ENCODE assay signal across 11 cellular contexts in genomic region chr16:30533146-30533522, GRCh38. TPM values are rescaled to one million over a fixed set of nuclear protein-coding genes. Genes with fewer than 3 reads are reported as not detected.
DNase-seq lines count a peak whose midpoint lies in the region; ATAC-seq, FAIRE-seq and TF ChIP-seq lines count a peak whose summit lies in the region.
"Had no signal": no experiment of that assay in that cellular context is flagged by ENCODE, and none has a peak within 500 bp of the region (broad histone marks: within the 10 kb centered on the region; RNA-seq: fewer than 3 reads in every experiment).

No MANE protein-coding gene starts in this region.

- H3K4me2 ChIP-seq in A549 = peak overlapping the region; percentile 87
- peak overlapping the region; percentile 82 for H3K4me2 ChIP-seq in GM23338

- H3K4me1 Mint-ChIP-seq in GM23338 (peaks cover 28% of the 10 kb centered on the region), memory B cell (peaks cover 15% of the 10 kb centered on the region)

- H3K4me3 Mint-ChIP-seq in GM23338 (peak overlapping the region; percentile 71), memory B cell (peak overlapping the region; percentile 83)

- no peak for TF ChIP-seq EP300 in A549 (IDR thresholded peaks at IDR 0.05)

- H3K36me3 Mint-ChIP-seq in GM23338 (ENCODE audit: low read depth) (peaks cover 29% of the 10 kb centered on the region), memory B cell (no peaks in the 10 kb centered on the region)
- peaks cover 31 to 35% of the 10 kb centered on the region in 2 donors for H3K36me3 Mint-ChIP-seq in activated naive CD4-positive, alpha-beta T cell treated with anti-CD3 and anti-CD28 coated beads, Interleukin-2, amount 50 U/mL, for 72 hours

- no peaks in the 10 kb centered on the region for H3K36me3 ChIP-seq in GM23338 (ENCODE audit: insufficient read depth)

- H4K20me1 ChIP-seq in GM23338 (replicated peaks; ENCODE audit: insufficient read depth) = no peaks in the 10 kb centered on the region

- no peaks in the 10 kb centered on the region for H3K27me3 ChIP-seq in GM23338 (ENCODE audit: insufficient read depth)
- H3K27me3 ChIP-seq: testis had no signal

- no peak overlapping the region for H3K27ac ChIP-seq in A549
- no peak overlapping the region for H3K27ac ChIP-seq in GM23338 (ENCODE audit: low read depth)

- ATAC-seq in A549 (no peak), GM23338 (no peak), memory B cell (ENCODE audit: low read depth) (no peak), HG02588 (IDR thresholded peaks at IDR 0.05; ENCODE audit: unreplicated experiment) (no peak)
- no peak for ATAC-seq in activated naive CD4-positive, alpha-beta T cell treated with anti-CD3 and anti-CD28 coated beads, Interleukin-2, amount 50 U/mL, for 72 hours

- no peak for TF ChIP-seq CTCF in A549 (IDR thresholded peaks at IDR 0.05)
- no peak for TF ChIP-seq CTCF in GM23338 (conservative IDR thresholded peaks at IDR 0.05; ENCODE audit: low read depth in 2 of 2)

- H3K4me1 ChIP-seq in A549 (peaks cover 13% of the 10 kb centered on the region; the same call in 2 of the 3 replicates), GM23338 (ENCODE audit: insufficient read depth) (peaks cover 18% of the 10 kb centered on the region)

- WGBS in A549 (ENCODE audit: missing lambda C conversion rate) = 91% methylated on average over 11 of the region's 11 CpGs

- no peaks in the 10 kb centered on the region for H3K9me2 ChIP-seq in GM23338 (ENCODE audit: insufficient read depth)

- H3K27me3 Mint-ChIP-seq in GM23338 (ENCODE audit: insufficient read depth, low read depth, poor library complexity) (peaks cover 12% of the 10 kb centered on the region), memory B cell (no peaks in the 10 kb centered on the region)

- CTCF ChIA-PET in A549 (lab: Yijun Ruan, JAX) = interaction anchor here (1.2 kb wide), 1 partner anchor 19 kb away, joined by 3 read pairs; no protein-coding TSS in a partner anchor

- peaks cover 24% of the 10 kb centered on the region for H3F3A ChIP-seq in GM23338 (replicated peaks; ENCODE audit: low read depth)

- no peak overlapping the region for H2AFZ ChIP-seq in GM23338

- no peak overlapping the region for H3K4me3 ChIP-seq in A549
- peak overlapping the region; percentile 67; the same call in 1 of the 2 replicates for H3K4me3 ChIP-seq in GM23338

- no peak for DNase-seq in A549 (ENCODE audit: low read depth in 1 of 2, low spot score in 1 of 2)
- no peak for DNase-seq in GM23338 (ENCODE audit: low spot score)
- no peak for DNase-seq in activated naive CD4-positive, alpha-beta T cell treated with anti-CD3 and anti-CD28 coated beads, Interleukin-2, amount 50 U/mL, for 72 hours (ENCODE audit: low spot score in 2 of 2)
- no peak for DNase-seq in memory B cell (ENCODE audit: low spot score in 2 of 2)
- no peak for DNase-seq in NCI-H1092 treated with DMSO at 0.1 percent for 48 hours (lab: John Stamatoyannopoulos, UW)
- no peak for DNase-seq in NOMO-1 treated with DMSO at 0.1 percent for 48 hours (lab: John Stamatoyannopoulos, UW; ENCODE audit: unreplicated experiment)
- no peak for DNase-seq in dermis blood vessel endothelial cell
- DNase-seq: DMS 273 treated with DMSO at 0.1 percent for 48 hours, Kasumi-1, testis had no signal

- no peak for TF ChIP-seq POLR2A in A549 (IDR thresholded peaks at IDR 0.05; ENCODE audit: low read length)

- peak overlapping the region; percentile 86 for H3K27ac Mint-ChIP-seq in GM23338
- peak overlapping the region; percentile 96 to 98 for H3K27ac Mint-ChIP-seq in activated naive CD4-positive, alpha-beta T cell treated with anti-CD3 and anti-CD28 coated beads, Interleukin-2, amount 50 U/mL, for 72 hours
- peak overlapping the region; percentile 7 for H3K27ac Mint-ChIP-seq in memory B cell

- H3K9me3 Mint-ChIP-seq in GM23338 = no peaks in the 10 kb centered on the region
- H3K9me3 Mint-ChIP-seq in activated naive CD4-positive, alpha-beta T cell treated with anti-CD3 and anti-CD28 coated beads, Interleukin-2, amount 50 U/mL, for 72 hours = no peaks in the 10 kb centered on the region
- no peaks in the 10 kb centered on the region for H3K9me3 Mint-ChIP-seq in memory B cell

- peaks cover 6% of the 10 kb centered on the region; the same call in 1 of the 2 replicates for H3K79me2 ChIP-seq in GM23338 (replicated peaks; ENCODE audit: insufficient read depth)

- POLR2A ChIA-PET in A549 (lab: Yijun Ruan, JAX) = no interaction called here

- no peak for TF ChIP-seq RAD21 in A549 (conservative IDR thresholded peaks at IDR 0.05 in 1 of 2, IDR thresholded peaks at IDR 0.05 in 1 of 2)

- no peak for FAIRE-seq in A549 (lab: Jason Lieb, UNC)

- H3K9me3 ChIP-seq in A549 = no peaks in the 10 kb centered on the region
- H3K9me3 ChIP-seq: testis had no signal

TF ChIP-seq in A549, 52 proteins besides CTCF, POLR2A, EP300 and RAD21 (continues in another document):
- TF ChIP-seq RCOR1 (IDR thresholded peaks at IDR 0.05; ENCODE audit: low read depth, low read length) = no peak
- no peak for TF ChIP-seq RFX5 (IDR thresholded peaks at IDR 0.05)

TF ChIP-seq in GM23338, 12 proteins besides CTCF, POLR2A, EP300 and RAD21 (continues in another document):
- no peak for TF ChIP-seq ZNF114 (CRISPR knock-in tag; IDR thresholded peaks at IDR 0.05)
- no peak for TF ChIP-seq EZH2phosphoT487 (IDR thresholded peaks at IDR 0.05; ENCODE audit: unreplicated experiment)
- no peak for TF ChIP-seq CREB1 (CRISPR knock-in tag; IDR thresholded peaks at IDR 0.05; ENCODE audit: low read depth)

RNA-seq across cellular contexts. Expression of gene ZNF747, which starts 1.5 kb away (rescaled TPM):
- polyA plus RNA-seq in A549 (2011; rRNA removed) (4.8 and 5.2 TPM in 2 replicates), A549 (2017; fragmentation: RNase III; extraction: RNeasy Plus Mini Kit Qiagen cat#74134 plus additional on column Dnase treatment) (3.6 to 5.0 TPM (median 4.6 TPM) in 3 replicates), GM23338 (2016; fragmentation: Nextera tagmentation; extraction: Ambion mirVana) (3.0 and 4.2 TPM in 2 replicates)
- 2.6 and 4.2 TPM in 2 replicates for polyA plus RNA-seq in A549 (2012; cell fraction: cytosol; rRNA removed)
- 3.0 and 3.8 TPM in 2 replicates for polyA plus RNA-seq in A549 (2012; cell fraction: nucleus; rRNA removed)
- 4.3 and 4.9 TPM in 2 replicates for polyA minus RNA-seq in A549 (2011; rRNA and poly(A)+ RNA removed)
- 10.8 and 12.6 TPM in 2 replicates for total RNA-seq in GM23338 (2014; rRNA removed; shearing (Covaris generic))
- total RNA-seq in activated naive CD4-positive, alpha-beta T cell treated with anti-CD3 and anti-CD28 coated beads, Interleukin-2, amount 50 U/mL, for 72 hours = 1 to 10 TPM; 4.5 to 8.2 TPM
- total RNA-seq in dermis blood vessel endothelial cell = 8.7 and 9.3 TPM in 2 replicates

RNA-seq across cellular contexts. Expression of gene ZNF768, which starts 6.8 kb away (rescaled TPM):
- polyA plus RNA-seq in A549 (2011; rRNA removed) = 17.0 and 21.3 TPM in 2 replicates
- 24.5 and 43.7 TPM in 2 replicates for polyA plus RNA-seq in A549 (2012; cell fraction: cytosol; rRNA removed)
- polyA plus RNA-seq in A549 (2012; cell fraction: nucleus; rRNA removed) = 54.9 and 62.7 TPM in 2 replicates
- 27.3 to 33.6 TPM (median 31.3 TPM) in 3 replicates for polyA plus RNA-seq in A549 (2017; fragmentation: RNase III; extraction: RNeasy Plus Mini Kit Qiagen cat#74134 plus additional on column Dnase treatment)
- polyA minus RNA-seq in A549 (2011; rRNA and poly(A)+ RNA removed) = 11.0 and 11.3 TPM in 2 replicates
- total RNA-seq in GM23338 (2014; rRNA removed; shearing (Covaris generic)) = 34.6 and 43.0 TPM in 2 replicates
- 8.3 and 8.5 TPM in 2 replicates for polyA plus RNA-seq in GM23338 (2016; fragmentation: Nextera tagmentation; extraction: Ambion mirVana)
- 1 to 10 TPM; 2.3 to 9.3 TPM for total RNA-seq in activated naive CD4-positive, alpha-beta T cell treated with anti-CD3 and anti-CD28 coated beads, Interleukin-2, amount 50 U/mL, for 72 hours
- total RNA-seq in dermis blood vessel endothelial cell = 18.6 and 21.3 TPM in 2 replicates

RNA-seq across cellular contexts. Expression of gene ZNF764, which starts 25.0 kb away (rescaled TPM):
- 2.9 and 3.0 TPM in 2 replicates for polyA plus RNA-seq in A549 (2011; rRNA removed)
- 3.6 and 4.5 TPM in 2 replicates for polyA plus RNA-seq in A549 (2012; cell fraction: cytosol; rRNA removed)
- 5.7 and 6.5 TPM in 2 replicates for polyA plus RNA-seq in A549 (2012; cell fraction: nucleus; rRNA removed)
- polyA plus RNA-seq in A549 (2017; fragmentation: RNase III; extraction: RNeasy Plus Mini Kit Qiagen cat#74134 plus additional on column Dnase treatment) = 3.5 to 4.0 TPM (median 4.0 TPM) in 3 replicates
- polyA minus RNA-seq in A549 (2011; rRNA and poly(A)+ RNA removed) = 2.0 and 3.1 TPM in 2 replicates
- total RNA-seq in GM23338 (2014; rRNA removed; shearing (Covaris generic)) = 10.7 and 12.9 TPM in 2 replicates
- polyA plus RNA-seq in GM23338 (2016; fragmentation: Nextera tagmentation; extraction: Ambion mirVana) = 5.6 and 6.0 TPM in 2 replicates
- total RNA-seq in activated naive CD4-positive, alpha-beta T cell treated with anti-CD3 and anti-CD28 coated beads, Interleukin-2, amount 50 U/mL, for 72 hours = 10 to 100 TPM; 11.1 to 11.6 TPM
- 4.4 and 4.8 TPM in 2 replicates for total RNA-seq in dermis blood vessel endothelial cell

RNA-seq across cellular contexts. Expression of gene ZNF688, which starts 38.4 kb away (rescaled TPM):
- 4.8 and 6.7 TPM in 2 replicates for polyA plus RNA-seq in A549 (2011; rRNA removed)
- polyA plus RNA-seq in A549 (2012; cell fraction: cytosol; rRNA removed) = 5.1 and 5.6 TPM in 2 replicates
- 3.5 and 4.5 TPM in 2 replicates for polyA plus RNA-seq in A549 (2012; cell fraction: nucleus; rRNA removed)
- polyA plus RNA-seq in A549 (2017; fragmentation: RNase III; extraction: RNeasy Plus Mini Kit Qiagen cat#74134 plus additional on column Dnase treatment) = 4.6 to 5.4 TPM (median 4.8 TPM) in 3 replicates
- 1.6 and 2.4 TPM in 2 replicates for polyA minus RNA-seq in A549 (2011; rRNA and poly(A)+ RNA removed)
- 1.3 and 4.0 TPM in 2 replicates for total RNA-seq in GM23338 (2014; rRNA removed; shearing (Covaris generic))
- polyA plus RNA-seq in GM23338 (2016; fragmentation: Nextera tagmentation; extraction: Ambion mirVana) = 4.4 and 6.2 TPM in 2 replicates
- total RNA-seq in activated naive CD4-positive, alpha-beta T cell treated with anti-CD3 and anti-CD28 coated beads, Interleukin-2, amount 50 U/mL, for 72 hours = 1 to 10 TPM; 7.2 TPM
- 10.6 and 10.9 TPM in 2 replicates for total RNA-seq in dermis blood vessel endothelial cell

RNA-seq across cellular contexts. Expression of gene ZNF785, which starts 52.4 kb away (rescaled TPM):
- polyA plus RNA-seq in A549 (2011; rRNA removed) (not detected in 2 replicates), A549 (2017; fragmentation: RNase III; extraction: RNeasy Plus Mini Kit Qiagen cat#74134 plus additional on column Dnase treatment) (not detected in 3 replicates), GM23338 (2016; fragmentation: Nextera tagmentation; extraction: Ambion mirVana) (4.9 and 5.4 TPM in 2 replicates)
- not detected in 2 replicates for polyA plus RNA-seq in A549 (2012; cell fraction: cytosol; rRNA removed)
- not detected in 2 replicates for polyA plus RNA-seq in A549 (2012; cell fraction: nucleus; rRNA removed)
- polyA minus RNA-seq in A549 (2011; rRNA and poly(A)+ RNA removed) = not detected in 2 replicates
- 7.1 and 7.5 TPM in 2 replicates for total RNA-seq in GM23338 (2014; rRNA removed; shearing (Covaris generic))
- total RNA-seq in activated naive CD4-positive, alpha-beta T cell treated with anti-CD3 and anti-CD28 coated beads, Interleukin-2, amount 50 U/mL, for 72 hours = 10 to 100 TPM; 10.8 to 22.1 TPM
- total RNA-seq in dermis blood vessel endothelial cell = 8.1 and 11.9 TPM in 2 replicates

Comparison
In these comparisons a context has a peak if more than half of its experiments do, and no peak if none do; other contexts are left out.
1. H3K27ac Mint-ChIP-seq: peak in every context shown above with its lines; median percentile 97 in activated naive CD4-positive, alpha-beta T cell treated with anti-CD3 and anti-CD28 coated beads, Interleukin-2, amount 50 U/mL, for 72 hours; 86 in GM23338; 7 in memory B cell.